ENCODE assay signal across 1 cellular context in the genomic region with DNA sequence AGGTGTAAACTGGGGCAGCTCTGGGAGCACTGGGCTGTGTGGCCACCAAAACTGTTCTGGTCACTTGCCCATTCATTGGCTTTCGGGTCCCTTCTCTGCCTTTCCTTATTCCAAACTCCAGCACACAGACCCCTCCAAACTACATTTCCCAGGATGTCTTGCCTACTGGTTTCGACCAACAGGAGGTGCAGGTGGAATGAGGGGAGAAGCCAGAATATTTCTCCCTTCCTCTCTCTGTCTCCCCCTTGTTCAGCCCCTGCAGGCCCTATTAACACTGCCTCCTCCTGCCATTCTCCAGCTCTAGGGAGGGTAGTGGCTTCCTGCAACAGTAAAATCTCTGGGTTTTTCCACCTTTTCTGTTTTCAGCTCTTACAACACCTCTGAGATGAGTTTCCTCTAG.
TF ChIP-seq lines count a peak whose summit lies in the region.

No MANE protein-coding gene starts in this region.

TF ChIP-seq in HepG2, 621 proteins besides CTCF, POLR2A, EP300 and RAD21:
- TF ChIP-seq THAP11 (CRISPR knock-in tag; IDR thresholded peaks at IDR 0.05), result peak; percentile 67; the same call in 1 of the 2 replicates
- TF ChIP-seq, protein P1, sequence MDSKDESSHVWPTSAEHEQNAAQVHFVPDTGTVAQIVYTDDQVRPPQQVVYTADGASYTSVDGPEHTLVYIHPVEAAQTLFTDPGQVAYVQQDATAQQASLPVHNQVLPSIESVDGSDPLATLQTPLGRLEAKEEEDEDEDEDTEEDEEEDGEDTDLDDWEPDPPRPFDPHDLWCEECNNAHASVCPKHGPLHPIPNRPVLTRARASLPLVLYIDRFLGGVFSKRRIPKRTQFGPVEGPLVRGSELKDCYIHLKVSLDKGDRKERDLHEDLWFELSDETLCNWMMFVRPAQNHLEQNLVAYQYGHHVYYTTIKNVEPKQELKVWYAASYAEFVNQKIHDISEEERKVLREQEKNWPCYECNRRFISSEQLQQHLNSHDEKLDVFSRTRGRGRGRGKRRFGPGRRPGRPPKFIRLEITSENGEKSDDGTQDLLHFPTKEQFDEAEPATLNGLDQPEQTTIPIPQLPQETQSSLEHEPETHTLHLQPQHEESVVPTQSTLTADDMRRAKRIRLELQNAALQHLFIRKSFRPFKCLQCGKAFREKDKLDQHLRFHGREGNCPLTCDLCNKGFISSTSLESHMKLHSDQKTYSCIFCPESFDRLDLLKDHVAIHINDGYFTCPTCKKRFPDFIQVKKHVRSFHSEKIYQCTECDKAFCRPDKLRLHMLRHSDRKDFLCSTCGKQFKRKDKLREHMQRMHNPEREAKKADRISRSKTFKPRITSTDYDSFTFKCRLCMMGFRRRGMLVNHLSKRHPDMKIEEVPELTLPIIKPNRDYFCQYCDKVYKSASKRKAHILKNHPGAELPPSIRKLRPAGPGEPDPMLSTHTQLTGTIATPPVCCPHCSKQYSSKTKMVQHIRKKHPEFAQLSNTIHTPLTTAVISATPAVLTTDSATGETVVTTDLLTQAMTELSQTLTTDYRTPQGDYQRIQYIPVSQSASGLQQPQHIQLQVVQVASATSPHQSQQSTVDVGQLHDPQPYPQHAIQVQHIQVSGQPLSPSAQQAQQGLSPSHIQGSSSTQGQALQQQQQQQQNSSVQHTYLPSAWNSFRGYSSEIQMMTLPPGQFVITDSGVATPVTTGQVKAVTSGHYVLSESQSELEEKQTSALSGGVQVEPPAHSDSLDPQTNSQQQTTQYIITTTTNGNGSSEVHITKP (CRISPR knock-in tag; IDR thresholded peaks at IDR 0.05; ENCODE audit: low read depth), result peak; percentile 81; the same call in 1 of the 2 replicates
- no peak for TF ChIP-seq ZNF850 (CRISPR knock-in tag; conservative IDR thresholded peaks at IDR 0.05)
- no peak for TF ChIP-seq ZNF33A (CRISPR knock-in tag; IDR thresholded peaks at IDR 0.05; ENCODE audit: borderline replicate concordance)
- TF ChIP-seq ZNF143 (CRISPR knock-in tag; IDR thresholded peaks at IDR 0.05), result peak; percentile 62
